9 cellular contexts compared by ENCODE assay signal in genomic region chr7:22586806-22587180, GRCh38.
DNase-seq lines count a peak whose midpoint lies in the region; ATAC-seq and TF ChIP-seq lines count a peak whose summit lies in the region.
"Had no signal": no experiment of that assay in that cellular context is flagged by ENCODE, and none has a peak within 500 bp of the region (broad histone marks: within the 10 kb centered on the region; RNA-seq: fewer than 3 reads in every experiment).

No MANE protein-coding gene starts in this region.

- H3K4me1 ChIP-seq in GM23338 (ENCODE audit: insufficient read depth) (peaks cover 37% of the 10 kb centered on the region), esophagus muscularis mucosa (peaks cover 49 to 59% (median 55%) of the 10 kb centered on the region in 4 donors), osteoblast (ENCODE audit: insufficient read depth, low read length) (peaks cover 79% of the 10 kb centered on the region)

- H4K20me1 ChIP-seq in GM23338 (replicated peaks; ENCODE audit: insufficient read depth) (no peaks in the 10 kb centered on the region), osteoblast (ENCODE audit: insufficient read depth, low read length) (no peaks in the 10 kb centered on the region)

- H2AFZ ChIP-seq in GM23338 (peak overlapping the region; percentile 64; the same call in 1 of the 2 replicates), osteoblast (ENCODE audit: low read length) (no peak overlapping the region)

- DNase-seq in GM23338 (ENCODE audit: low spot score): peak; percentile 81
- peak; percentile 14 for DNase-seq in OCI-M1 (lab: John Stamatoyannopoulos, UW)
- DNase-seq in esophagus muscularis mucosa (ENCODE audit: extremely low spot score): no peak
- no peak for DNase-seq in osteoblast (ENCODE audit: insufficient read length, low spot score, missing footprints)
- no peak for DNase-seq in NCI-H2227 treated with DMSO at 0.1 percent for 48 hours (lab: John Stamatoyannopoulos, UW)
- no peak for DNase-seq in stimulated activated CD4-positive, alpha-beta T cell treated with anti-CD3 and anti-CD28 coated beads, Interleukin-2, amount 100 ng/mL, for 48 hours
- no peak for DNase-seq in NCI-H1092 treated with DMSO at 0.1 percent for 48 hours (lab: John Stamatoyannopoulos, UW)
- DNase-seq: activated CD8-positive, alpha-beta T cell treated with anti-CD3 and anti-CD28 coated beads, Interleukin-2, amount 10 ng/mL, durations not matched to agents 7 days and 5 days had no signal

- peaks cover 9% of the 10 kb centered on the region for H3K9me2 ChIP-seq in GM23338 (ENCODE audit: insufficient read depth)

- peaks cover 5% of the 10 kb centered on the region for H3K27me3 Mint-ChIP-seq in GM23338 (ENCODE audit: insufficient read depth, low read depth, poor library complexity)

- peak; percentile 60 to 71 for TF ChIP-seq CTCF in GM23338 (conservative IDR thresholded peaks at IDR 0.05; ENCODE audit: low read depth in 2 of 2)
- TF ChIP-seq CTCF in esophagus muscularis mucosa (IDR thresholded peaks at IDR 0.05): peak in 2 of 3 experiments; percentile 11 to 42
- TF ChIP-seq CTCF in osteoblast (IDR thresholded peaks at IDR 0.05; ENCODE audit: extremely low read depth, low read depth, low read length): peak; percentile 46

- peak overlapping the region; percentile 82; the same call in 1 of the 2 replicates for H3K27ac ChIP-seq in GM23338 (ENCODE audit: low read depth)
- no peak overlapping the region for H3K27ac ChIP-seq in esophagus muscularis mucosa (replicated peaks in 1 of 4)
- peak overlapping the region; percentile 99 for H3K27ac ChIP-seq in osteoblast (ENCODE audit: low read depth, low read length)

- H3K27me3 ChIP-seq in GM23338 (ENCODE audit: insufficient read depth) (no peaks in the 10 kb centered on the region), esophagus muscularis mucosa (no peaks in the 10 kb centered on the region), osteoblast (ENCODE audit: insufficient read depth, low read length) (no peaks in the 10 kb centered on the region)

- H3K9me3 Mint-ChIP-seq in GM23338: no peaks in the 10 kb centered on the region

- no peak for TF ChIP-seq EP300 in esophagus muscularis mucosa (IDR thresholded peaks at IDR 0.05)

- H3K4me1 Mint-ChIP-seq in GM23338: peaks cover 41% of the 10 kb centered on the region

- H3K79me2 ChIP-seq in GM23338 (replicated peaks; ENCODE audit: insufficient read depth) (no peaks in the 10 kb centered on the region), osteoblast (ENCODE audit: insufficient read depth, low read length) (no peaks in the 10 kb centered on the region)

- intact Hi-C loops in esophagus muscularis mucosa (cut with DNase I): no loop called here

- peak; percentile 88 for ATAC-seq in GM23338
- no peak for ATAC-seq in HG02642 (IDR thresholded peaks at IDR 0.05; ENCODE audit: poor library complexity, unreplicated experiment)
- ATAC-seq: activated CD8-positive, alpha-beta T cell treated with anti-CD3 and anti-CD28 coated beads, Interleukin-2, amount 10 ng/mL, durations not matched to agents 7 days and 5 days had no signal

- no peaks in the 10 kb centered on the region for H3F3A ChIP-seq in GM23338 (replicated peaks; ENCODE audit: low read depth)

- H3K9me3 ChIP-seq in esophagus muscularis mucosa (no peaks in the 10 kb centered on the region), osteoblast (ENCODE audit: low read depth, low read length) (no peaks in the 10 kb centered on the region)

- H3K27ac Mint-ChIP-seq in GM23338: 0 out of 2 replicates have a peak overlapping the region, but pooled peaks have one; percentile 58
- H3K27ac Mint-ChIP-seq: activated CD8-positive, alpha-beta T cell treated with anti-CD3 and anti-CD28 coated beads, Interleukin-2, amount 10 ng/mL, durations not matched to agents 7 days and 5 days had no signal

- H3K36me3 Mint-ChIP-seq in GM23338 (ENCODE audit: low read depth): no peaks in the 10 kb centered on the region

- H3K4me3 Mint-ChIP-seq in GM23338: no peak overlapping the region
- H3K4me3 Mint-ChIP-seq: activated CD8-positive, alpha-beta T cell treated with anti-CD3 and anti-CD28 coated beads, Interleukin-2, amount 10 ng/mL, durations not matched to agents 7 days and 5 days had no signal

- H3K4me2 ChIP-seq in GM23338 (peak overlapping the region; percentile 59; the same call in 1 of the 2 replicates), osteoblast (ENCODE audit: insufficient read depth, low read length) (no peak overlapping the region)

- H3K36me3 ChIP-seq in GM23338 (ENCODE audit: insufficient read depth) (no peaks in the 10 kb centered on the region), esophagus muscularis mucosa (no peaks in the 10 kb centered on the region), osteoblast (ENCODE audit: insufficient read depth, low read length) (no peaks in the 10 kb centered on the region)

- no peak overlapping the region for H3K4me3 ChIP-seq in GM23338
- H3K4me3 ChIP-seq in esophagus muscularis mucosa: no peak overlapping the region
- H3K4me3 ChIP-seq in osteoblast (ENCODE audit: insufficient read depth, low read length): no peak overlapping the region

- no peak for TF ChIP-seq POLR2A in esophagus muscularis mucosa (IDR thresholded peaks at IDR 0.05; ENCODE audit: low read depth)

TF ChIP-seq in GM23338, 12 proteins besides CTCF, POLR2A, EP300 and RAD21:
- no peak for TF ChIP-seq ZNF462 (CRISPR knock-in tag; IDR thresholded peaks at IDR 0.05)

Comparison
In these comparisons a context has a peak if more than half of its experiments do, and no peak if none do; other contexts are left out.
1. DNase-seq: peak in GM23338 (single experiment) and OCI-M1 (single experiment); none in esophagus muscularis mucosa (single experiment), osteoblast (single experiment), NCI-H2227 treated with DMSO at 0.1 percent for 48 hours (single experiment), stimulated activated CD4-positive, alpha-beta T cell treated with anti-CD3 and anti-CD28 coated beads, Interleukin-2, amount 100 ng/mL, for 48 hours (0 of 2) and NCI-H1092 treated with DMSO at 0.1 percent for 48 hours (single experiment).
2. H3K27ac ChIP-seq: peak in GM23338 (single experiment) and osteoblast (single experiment); none in esophagus muscularis mucosa (0 of 4).
3. Peak in every context shown above with its lines, with median percentiles within 50 percentile points of each other: CTCF ChIP-seq.